Comparison of ENCODE assay signal across 8 cellular contexts in genomic region chr2:242031481-242032019, GRCh38.
DNase-seq lines count a peak whose midpoint lies in the region; ATAC-seq and TF ChIP-seq lines count a peak whose summit lies in the region.

No MANE protein-coding gene starts in this region.

- H3K9me3 Mint-ChIP-seq in T-helper 2 cell treated with Interferon-gamma antibody and Interleukin-4, amounts not matched to agents 5 μg/mL and 100 μg/mL, for 36 hours = no peaks in the 10 kb centered on the region

- peak overlapping the region; percentile 78 for H3K27ac Mint-ChIP-seq in T-helper 2 cell treated with Interferon-gamma antibody and Interleukin-4, amounts not matched to agents 5 μg/mL and 100 μg/mL, for 36 hours

- intact Hi-C loops in sigmoid colon (cut with DNase I) = no loop called here

- H3K4me3 ChIP-seq in sigmoid colon = no peak overlapping the region
- no peak overlapping the region for H3K4me3 ChIP-seq in H7 (ENCODE audit: insufficient read depth, low read depth, low read length)

- H3K27ac ChIP-seq in sigmoid colon = no peak overlapping the region

- H3K27me3 ChIP-seq in sigmoid colon (peaks cover 0 to 7% (median 0%) of the 10 kb centered on the region in 3 donors), H7 (ENCODE audit: control insufficient read depth, insufficient read depth, low read length) (no peaks in the 10 kb centered on the region)

- TF ChIP-seq CTCF in sigmoid colon (IDR thresholded peaks at IDR 0.05) (no peak), GM13977 (IDR thresholded peaks at IDR 0.05; ENCODE audit: extremely low read depth, insufficient read depth, missing control alignments) (no peak)

- no peaks in the 10 kb centered on the region for H3K36me3 Mint-ChIP-seq in T-helper 2 cell treated with Interferon-gamma antibody and Interleukin-4, amounts not matched to agents 5 μg/mL and 100 μg/mL, for 36 hours (ENCODE audit: low read depth)

- peaks cover 14% of the 10 kb centered on the region for H3K4me1 Mint-ChIP-seq in T-helper 2 cell treated with Interferon-gamma antibody and Interleukin-4, amounts not matched to agents 5 μg/mL and 100 μg/mL, for 36 hours (ENCODE audit: low read depth)

- DNase-seq in GF-D8 (lab: John Stamatoyannopoulos, UW) = peak; percentile 22
- DNase-seq in T-helper 2 cell treated with Interferon-gamma antibody and Interleukin-4, amounts not matched to agents 5 μg/mL and 100 μg/mL, for 36 hours (ENCODE audit: low spot score) = peak; percentile 60
- DNase-seq in astrocyte of the hippocampus (ENCODE audit: low read depth, low spot score) = peak; percentile 87
- DNase-seq in sigmoid colon = peak; percentile 39
- DNase-seq in H7 = no peak
- DNase-seq in GM13977 (ENCODE audit: low spot score) = no peak

- ATAC-seq in GM19463 (IDR thresholded peaks at IDR 0.05; ENCODE audit: unreplicated experiment) (no peak), GM19351 (IDR thresholded peaks at IDR 0.05; ENCODE audit: unreplicated experiment) (no peak)

- no peaks in the 10 kb centered on the region for H3K9me3 ChIP-seq in sigmoid colon

- in situ Hi-C loops in GM13977 (cut with MboI; ENCODE audit: low pct_unique_long_range_greater_than_20kb, low sequenced_read_pairs, unreplicated experiment) = no loop called here

- H3K4me3 Mint-ChIP-seq in T-helper 2 cell treated with Interferon-gamma antibody and Interleukin-4, amounts not matched to agents 5 μg/mL and 100 μg/mL, for 36 hours = peak overlapping the region; percentile 75

- peaks cover 63% of the 10 kb centered on the region for H3K27me3 Mint-ChIP-seq in T-helper 2 cell treated with Interferon-gamma antibody and Interleukin-4, amounts not matched to agents 5 μg/mL and 100 μg/mL, for 36 hours (ENCODE audit: low read depth)

- 51 to 69% methylated on average over 20 of the region's 20 CpGs for WGBS in sigmoid colon, 2 donors

- no peak for TF ChIP-seq EP300 in sigmoid colon (IDR thresholded peaks at IDR 0.05)

- TF ChIP-seq POLR2A in sigmoid colon (IDR thresholded peaks at IDR 0.05) = no peak

- H3K36me3 ChIP-seq in sigmoid colon (no peaks in the 10 kb centered on the region), H7 (replicated peaks; ENCODE audit: control insufficient read depth, insufficient read depth, low read length) (no peaks in the 10 kb centered on the region)

- H3K4me1 ChIP-seq in sigmoid colon = no peaks in the 10 kb centered on the region

Comparison
In these comparisons a context has a peak if more than half of its experiments do, and no peak if none do; other contexts are left out.
1. DNase-seq: peak in GF-D8 (single experiment), T-helper 2 cell treated with Interferon-gamma antibody and Interleukin-4, amounts not matched to agents 5 μg/mL and 100 μg/mL, for 36 hours (single experiment), astrocyte of the hippocampus (single experiment) and sigmoid colon (single experiment); none in H7 (single experiment) and GM13977 (single experiment).